ENCODE assay signal across 9 cellular contexts in the genomic region with DNA sequence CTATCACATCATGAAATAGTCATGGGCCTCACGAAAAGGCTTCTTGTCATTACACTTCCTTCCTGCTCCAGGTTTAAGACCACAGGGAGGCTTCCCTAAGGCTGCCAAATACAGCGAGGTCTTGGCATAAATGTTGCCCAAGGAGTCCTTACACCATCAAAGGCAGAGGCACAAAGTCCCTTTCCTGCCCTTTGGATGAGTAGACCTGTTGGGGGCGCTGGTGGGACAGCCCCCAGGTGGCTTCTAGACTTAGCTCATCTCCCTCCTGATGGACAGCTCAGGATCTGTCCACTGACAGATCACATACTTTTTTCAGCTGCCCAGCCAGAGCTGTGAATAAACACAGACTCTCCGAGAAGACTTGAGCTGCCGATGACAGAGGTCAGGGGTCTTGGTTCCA. TPM values are rescaled to one million over a fixed set of nuclear protein-coding genes. Genes with fewer than 3 reads are reported as not detected.
DNase-seq lines count a peak whose midpoint lies in the region; ATAC-seq, FAIRE-seq and TF ChIP-seq lines count a peak whose summit lies in the region.
"Had no signal": no experiment of that assay in that cellular context is flagged by ENCODE, and none has a peak within 500 bp of the region (broad histone marks: within the 10 kb centered on the region; RNA-seq: fewer than 3 reads in every experiment).

No MANE protein-coding gene starts in this region.

- H3K4me2 ChIP-seq in H1 (ENCODE audit: insufficient read depth in 1 of 2, low read depth in 2 of 2, low read length in 2 of 2): no peak overlapping the region

- H2AK5ac ChIP-seq in H1 (ENCODE audit: low read depth, low read length): no peak overlapping the region

- WGBS in H1 (ENCODE audit: extremely low coverage in 1 of 2, insufficient coverage in 1 of 2, insufficient read length in 1 of 2, insufficient replicate concordance in 2 of 2, low coverage in 1 of 2, low lambda C conversion rate in 2 of 2, missing lambda C conversion rate in 1 of 2), 2 experiments: 72% methylated on average over 5 of the region's 5 CpGs; no CpG with 5 or more reads in 1 of the 2 experiments

- no peak for ATAC-seq in HG03342 (IDR thresholded peaks at IDR 0.05; ENCODE audit: unreplicated experiment)

- H2BK20ac ChIP-seq in H1 (ENCODE audit: low read length): no peak overlapping the region

- FAIRE-seq in H1 (lab: Jason Lieb, UNC): no peak

- no peak for TF ChIP-seq POLR2A in H1 (IDR thresholded peaks at IDR 0.05; ENCODE audit: control extremely low read depth in 1 of 2, low read depth in 2 of 2, low read length in 2 of 2)

- no peak overlapping the region for H3K56ac ChIP-seq in H1 (replicated peaks; ENCODE audit: insufficient read length, low read depth, low read length)

- no peaks in the 10 kb centered on the region for H3K9me3 ChIP-seq in H1 (ENCODE audit: insufficient read depth in 2 of 2, low read depth in 1 of 2, low read length in 1 of 2)

- no peak overlapping the region for H3K18ac ChIP-seq in H1 (ENCODE audit: extremely low read depth, low read length)

- H4K8ac ChIP-seq in H1 (ENCODE audit: extremely low read depth, insufficient read depth, low read length): no peak overlapping the region

- H2BK12ac ChIP-seq in H1 (ENCODE audit: low read depth, low read length): no peak overlapping the region

- no peak overlapping the region for H2BK5ac ChIP-seq in H1 (ENCODE audit: low read depth, low read length)

- H4K20me1 ChIP-seq in H1 (replicated peaks in 1 of 2; ENCODE audit: control insufficient read depth in 1 of 2, insufficient read depth in 2 of 2, low read length in 2 of 2): no peaks in the 10 kb centered on the region

- H4K5ac ChIP-seq in H1 (ENCODE audit: insufficient read length, low read depth, low read length): no peak overlapping the region

- H3K9ac ChIP-seq in H1 (replicated peaks in 1 of 4; ENCODE audit: extremely low read depth in 1 of 4, low read depth in 3 of 4, low read length in 3 of 4): no peak overlapping the region

- no peak overlapping the region for H3K4me3 ChIP-seq in H1 (ENCODE audit: extremely low read depth in 1 of 4, insufficient read depth in 2 of 4, low read depth in 3 of 4, low read length in 4 of 4)

- TF ChIP-seq CTCF in H1 (IDR thresholded peaks at IDR 0.05; ENCODE audit: control extremely low read depth in 1 of 3, insufficient read depth in 1 of 3, low read depth in 1 of 3, low read length in 3 of 3): peak; percentile 70 to 83 (median 77)

- no peak overlapping the region for H2BK120ac ChIP-seq in H1 (replicated peaks; ENCODE audit: low read depth, low read length)

- TF ChIP-seq EP300 in H1 (IDR thresholded peaks at IDR 0.05; ENCODE audit: borderline replicate concordance in 1 of 2, low read depth in 2 of 2, low read length in 2 of 2): no peak

- peak; percentile 36 to 61 for TF ChIP-seq RAD21 in H1 (IDR thresholded peaks at IDR 0.05 in 1 of 2, conservative IDR thresholded peaks at IDR 0.05 in 1 of 2; ENCODE audit: low read depth in 2 of 2, low read length in 2 of 2)

- H3K27me3 ChIP-seq in H1 (replicated peaks in 1 of 4; ENCODE audit: control insufficient read depth in 3 of 4, extremely low read depth in 1 of 4, insufficient read depth in 3 of 4, low read length in 3 of 4): no peaks in the 10 kb centered on the region

- no peaks in the 10 kb centered on the region for H3K79me1 ChIP-seq in H1 (ENCODE audit: low read depth, low read length)

- H3K79me2 ChIP-seq in H1 (ENCODE audit: control insufficient read depth in 1 of 2, insufficient read depth in 2 of 2, low read length in 2 of 2): no peaks in the 10 kb centered on the region

- H3K23me2 ChIP-seq in H1 (ENCODE audit: low read depth, low read length): no peaks in the 10 kb centered on the region; the same call in 1 of the 2 replicates

- no peak overlapping the region for H3K27ac ChIP-seq in H1 (ENCODE audit: low read depth, low read length)

- H2BK15ac ChIP-seq in H1 (ENCODE audit: low read length): no peak overlapping the region

- H2AFZ ChIP-seq in H1 (ENCODE audit: low read length): no peak overlapping the region

- DNase-seq in DMS53 (lab: John Stamatoyannopoulos, UW): peak; percentile 54
- no peak for DNase-seq in DMS53 treated with DMSO at 0.1 percent for 48 hours (lab: John Stamatoyannopoulos, UW; ENCODE audit: unreplicated experiment)
- DNase-seq in NCI-H69 (lab: John Stamatoyannopoulos, UW): peak; percentile 28
- DNase-seq in H1 (ENCODE audit: low read depth in 1 of 2, low spot score in 2 of 2): peak in 1 of 2 experiments; percentile 69
- DNase-seq in renal cortical epithelial cell (ENCODE audit: low read depth): peak; percentile 15
- DNase-seq in activated T-cell treated with anti-CD3 and anti-CD28 coated beads for 4 hours: no peak
- DNase-seq in UCSD-AML1 (lab: John Stamatoyannopoulos, UW; ENCODE audit: unreplicated experiment): no peak
- DNase-seq: hippocampal formation had no signal

- no peak overlapping the region for H3K4ac ChIP-seq in H1 (replicated peaks; ENCODE audit: insufficient read length, low read depth, low read length)

- H4K91ac ChIP-seq in H1 (replicated peaks; ENCODE audit: insufficient read length, low read length): no peak overlapping the region

- no peak overlapping the region for H3K23ac ChIP-seq in H1 (ENCODE audit: insufficient read length)

- no peak overlapping the region for H3K14ac ChIP-seq in H1 (ENCODE audit: insufficient read length)

- CTCF ChIA-PET in H1 (lab: Charles Lee; ENCODE audit: partially characterized antibody): interaction anchor here (0.7 to 2.8 kb wide), 24 partner anchors 9 to 1220 kb away, joined by 3 to 16 read pairs (median 4); no protein-coding TSS in a partner anchor

- no peaks in the 10 kb centered on the region for H3K36me3 ChIP-seq in H1 (ENCODE audit: control insufficient read depth in 2 of 4, insufficient read depth in 4 of 4, low read length in 3 of 4)

- peaks cover 0 to 6% (median 0%) of the 10 kb centered on the region in 4 experiments; a peak in 3 of 7 replicates for H3K4me1 ChIP-seq in H1 (replicated peaks in 1 of 4; ENCODE audit: control insufficient read depth in 3 of 4, insufficient read depth in 4 of 4, low read length in 3 of 4)

- POLR2A ChIA-PET in H1 (lab: Charles Lee; ENCODE audit: partially characterized antibody): interaction anchor here (0.6 to 2.2 kb wide), 3 partner anchors 15 to 127 kb away, joined by 3 to 7 read pairs (median 3); a partner anchor contains a TSS

TF ChIP-seq in H1, 55 proteins besides CTCF, POLR2A, EP300 and RAD21:
- no peak for TF ChIP-seq CTBP2 (IDR thresholded peaks at IDR 0.05; ENCODE audit: borderline replicate concordance, insufficient read depth, insufficient read length, low read length)
- no peak for TF ChIP-seq SRF (IDR thresholded peaks at IDR 0.05; ENCODE audit: low read depth, low read length)
- no peak for TF ChIP-seq TAF1 (IDR thresholded peaks at IDR 0.05; ENCODE audit: low read depth, low read length)
- no peak for TF ChIP-seq JUN (IDR thresholded peaks at IDR 0.05; ENCODE audit: low read depth, low read length)
- TF ChIP-seq HDAC6 (IDR thresholded peaks at IDR 0.05; ENCODE audit: low read depth, low read length): no peak

RNA-seq across cellular contexts. Expression of a gene that starts 15.5 kb away (rescaled TPM):
- 1.3 and 1.8 TPM in 2 replicates for total RNA-seq in H1 (2021; fragmentation: NEBNext Ultra II Directional; extraction: Animal tissue kit (Norgen Biotek cat#: 25700))
- 0.38 and 0.45 TPM in 2 replicates for polyA plus RNA-seq in H1 (2011; rRNA removed)
- polyA plus RNA-seq in H1 (2011; cell fraction: cytosol; rRNA removed): 0.44 TPM
- 0.34 TPM for polyA plus RNA-seq in H1 (2011; cell fraction: nucleus; rRNA removed)
- polyA plus RNA-seq in H1 (2012, experiment 1 of 2): 0.55 to 1.1 TPM (median 0.70 TPM) in 4 replicates
- 0.09 TPM for polyA plus RNA-seq in H1 (2012, experiment 2 of 2)
- 1.1 TPM for polyA plus RNA-seq in H1 (2013, experiment 1 of 2)
- 1.1 TPM for polyA plus RNA-seq in H1 (2013, experiment 2 of 2)
- polyA minus RNA-seq in H1 (2011; rRNA and poly(A)+ RNA removed): 0.79 and 1.2 TPM in 2 replicates
- polyA minus RNA-seq in H1 (2011; cell fraction: cytosol; rRNA and poly(A)+ RNA removed): 0.95 TPM
- polyA minus RNA-seq in H1 (2011; cell fraction: nucleus; rRNA and poly(A)+ RNA removed): 1.4 TPM
- 16.5 and 28.0 TPM in 2 replicates for total RNA-seq in renal cortical epithelial cell

Comparison
In these comparisons a context has a peak if more than half of its experiments do, and no peak if none do; other contexts are left out.
1. DNase-seq: peak in DMS53 (single experiment), NCI-H69 (single experiment) and renal cortical epithelial cell (single experiment); none in DMS53 treated with DMSO at 0.1 percent for 48 hours (single experiment), activated T-cell treated with anti-CD3 and anti-CD28 coated beads for 4 hours (single experiment) and UCSD-AML1 (single experiment).